In the genomic region with DNA sequence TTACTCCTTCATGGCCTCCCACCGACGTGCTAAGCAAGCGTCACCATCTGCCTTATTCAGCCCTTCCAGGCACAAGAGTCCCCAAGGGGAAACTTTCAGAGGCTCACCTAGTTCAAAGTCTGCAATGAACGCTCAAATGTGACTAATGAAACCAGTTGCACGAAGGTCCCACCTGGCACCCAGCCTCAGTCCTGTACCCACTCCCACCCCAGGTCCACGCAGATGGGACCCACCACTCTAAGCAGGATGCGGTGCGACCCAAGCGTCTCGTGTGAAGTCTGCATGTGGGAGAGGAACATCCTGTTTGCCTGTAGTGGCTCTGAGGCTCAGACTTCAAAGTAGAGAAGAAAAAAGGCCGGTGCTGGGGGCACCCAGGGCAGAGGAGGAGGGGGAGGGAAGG, we compare ENCODE assay signal across 9 cellular contexts. TPM values are rescaled to one million over a fixed set of nuclear protein-coding genes. Genes with fewer than 3 reads are reported as not detected.
DNase-seq lines count a peak whose midpoint lies in the region; ATAC-seq and TF ChIP-seq lines count a peak whose summit lies in the region.
"Had no signal": no experiment of that assay in that cellular context is flagged by ENCODE, and none has a peak within 500 bp of the region (broad histone marks: within the 10 kb centered on the region; RNA-seq: fewer than 3 reads in every experiment).

No MANE protein-coding gene starts in this region.

- H3K27me3 Mint-ChIP-seq in activated T-helper 2 cell treated with anti-CD3 and anti-CD28 coated beads, Interferon-gamma antibody, Interleukin-2, Interleukin-4, amounts not matched to agents 10 μg/mL and 5 μg/mL and 100 μg/mL, durations not matched to agents 14 hours and 24 hours and 36 hours (ENCODE audit: low read depth) = no peaks in the 10 kb centered on the region

- H3K36me3 ChIP-seq in mammary epithelial cell (ENCODE audit: insufficient read depth, low read length) = peaks cover 2% of the 10 kb centered on the region

- in situ Hi-C loops in mammary epithelial cell (cut with MboI; ENCODE audit: low sequenced_read_pairs in 2 of 2) = no loop called here

- H3K9me3 ChIP-seq in mammary epithelial cell (replicated peaks; ENCODE audit: insufficient read depth, low read length) = no peaks in the 10 kb centered on the region

- no peak overlapping the region for H3K27ac ChIP-seq in mammary epithelial cell (ENCODE audit: insufficient read depth, low read depth, low read length)

- no peaks in the 10 kb centered on the region for H3K27me3 ChIP-seq in mammary epithelial cell (ENCODE audit: insufficient read depth, low read length)

- H4K20me1 ChIP-seq in mammary epithelial cell (ENCODE audit: insufficient read depth, low read length) = no peaks in the 10 kb centered on the region

- TF ChIP-seq CTCF in mammary epithelial cell (conservative IDR thresholded peaks at IDR 0.05 in 1 of 2, IDR thresholded peaks at IDR 0.05 in 1 of 2; ENCODE audit: extremely low read depth in 1 of 2, insufficient read depth in 1 of 2, low read depth in 1 of 2, low read length in 2 of 2) = no peak

- H3K4me3 Mint-ChIP-seq in activated T-helper 2 cell treated with anti-CD3 and anti-CD28 coated beads, Interferon-gamma antibody, Interleukin-2, Interleukin-4, amounts not matched to agents 10 μg/mL and 5 μg/mL and 100 μg/mL, durations not matched to agents 14 hours and 24 hours and 36 hours (ENCODE audit: low read depth) = peak overlapping the region; percentile 53

- peak; percentile 69 for ATAC-seq in GM18511 (IDR thresholded peaks at IDR 0.05; ENCODE audit: unreplicated experiment)
- ATAC-seq in HG02840 (IDR thresholded peaks at IDR 0.05; ENCODE audit: low FRiP score, unreplicated experiment) = no peak
- no peak for ATAC-seq in HG03378 (IDR thresholded peaks at IDR 0.05; ENCODE audit: unreplicated experiment)

- peaks cover 87% of the 10 kb centered on the region for H3K36me3 Mint-ChIP-seq in activated T-helper 2 cell treated with anti-CD3 and anti-CD28 coated beads, Interferon-gamma antibody, Interleukin-2, Interleukin-4, amounts not matched to agents 10 μg/mL and 5 μg/mL and 100 μg/mL, durations not matched to agents 14 hours and 24 hours and 36 hours (ENCODE audit: low read depth)

- no peaks in the 10 kb centered on the region for H3K4me1 ChIP-seq in mammary epithelial cell (ENCODE audit: insufficient read depth, low read length)

- 96% methylated on average over 9 of the region's 11 CpGs for WGBS in mammary epithelial cell (ENCODE audit: low coverage, missing lambda C conversion rate)

- H3K9ac ChIP-seq in mammary epithelial cell (ENCODE audit: insufficient read depth, low read length) = no peak overlapping the region

- no peaks in the 10 kb centered on the region for H3K9me3 Mint-ChIP-seq in activated T-helper 2 cell treated with anti-CD3 and anti-CD28 coated beads, Interferon-gamma antibody, Interleukin-2, Interleukin-4, amounts not matched to agents 10 μg/mL and 5 μg/mL and 100 μg/mL, durations not matched to agents 14 hours and 24 hours and 36 hours

- dilution Hi-C loops in mammary epithelial cell (cut with HindIII; ENCODE audit: low sequenced_read_pairs) = no loop called here

- no peaks in the 10 kb centered on the region for H3K79me2 ChIP-seq in mammary epithelial cell (ENCODE audit: insufficient read depth, low read length)

- intact Hi-C loops in activated T-helper 2 cell treated with anti-CD3 and anti-CD28 coated beads, Interferon-gamma antibody, Interleukin-2, Interleukin-4, amounts not matched to agents 10 μg/mL and 5 μg/mL and 100 μg/mL, durations not matched to agents 14 hours and 24 hours and 36 hours (cut with micrococcal nuclease) = loop anchor here (1.0 to 5.0 kb wide), 3 partner anchors 14 to 95 kb away; partner anchors contain the start of gene TIAL1
- intact Hi-C loops in mammary epithelial cell (cut with micrococcal nuclease) = no loop called here

- H3K4me1 Mint-ChIP-seq in activated T-helper 2 cell treated with anti-CD3 and anti-CD28 coated beads, Interferon-gamma antibody, Interleukin-2, Interleukin-4, amounts not matched to agents 10 μg/mL and 5 μg/mL and 100 μg/mL, durations not matched to agents 14 hours and 24 hours and 36 hours (ENCODE audit: low read depth) = peaks cover 74% of the 10 kb centered on the region

- H3K27ac Mint-ChIP-seq in activated T-helper 2 cell treated with anti-CD3 and anti-CD28 coated beads, Interferon-gamma antibody, Interleukin-2, Interleukin-4, amounts not matched to agents 10 μg/mL and 5 μg/mL and 100 μg/mL, durations not matched to agents 14 hours and 24 hours and 36 hours = peak overlapping the region; percentile 83

- CTCF ChIA-PET in mammary epithelial cell (lab: Charles Lee; ENCODE audit: low non-redundant PET) = no interaction called here

- DNase-seq in NCI-H2171 (lab: John Stamatoyannopoulos, UW) = peak; percentile 59
- DNase-seq in activated T-helper 2 cell treated with anti-CD3 and anti-CD28 coated beads, Interferon-gamma antibody, Interleukin-2, Interleukin-4, amounts not matched to agents 10 μg/mL and 5 μg/mL and 100 μg/mL, durations not matched to agents 14 hours and 24 hours and 36 hours (ENCODE audit: low spot score) = peak; percentile 71
- DNase-seq in stimulated activated CD4-positive, alpha-beta T cell treated with anti-CD3 and anti-CD28 coated beads, Interleukin-1b, Interleukin-23, amount 100 ng/mL, for 1 hour (ENCODE audit: low read depth in 2 of 2) = peak; percentile 38 to 77
- no peak for DNase-seq in nucleus accumbens (lab: John Stamatoyannopoulos, UW)
- no peak for DNase-seq in mammary epithelial cell
- DNase-seq: GDM1 had no signal

- no peak overlapping the region for H3K4me3 ChIP-seq in mammary epithelial cell (replicated peaks in 1 of 3; ENCODE audit: insufficient read depth in 1 of 3, low read depth in 2 of 3, low read length in 3 of 3)

- BruUV-seq in mammary epithelial cell (replicated peaks; lab: Mats Ljungman, UMichigan) = no TSS peak

- no peak overlapping the region for H2AFZ ChIP-seq in mammary epithelial cell (ENCODE audit: low read depth, low read length)

- no peak overlapping the region for H3K4me2 ChIP-seq in mammary epithelial cell (ENCODE audit: insufficient read depth, low read depth, low read length)

RNA-seq across cellular contexts. Expression of gene RGS10, which starts 40.3 kb away (rescaled TPM):
- total RNA-seq in activated T-helper 2 cell treated with anti-CD3 and anti-CD28 coated beads, Interferon-gamma antibody, Interleukin-2, Interleukin-4, amounts not matched to agents 10 μg/mL and 5 μg/mL and 100 μg/mL, durations not matched to agents 14 hours and 24 hours and 36 hours = 101 and 112 TPM in 2 replicates
- 10 to 100 TPM; 16.8 to 33.5 TPM for total RNA-seq in mammary epithelial cell
- 27.3 TPM for polyA plus RNA-seq in mammary epithelial cell
- 31.1 TPM for polyA minus RNA-seq in mammary epithelial cell

Comparison
In these comparisons a context has a peak if more than half of its experiments do, and no peak if none do; other contexts are left out.
1. DNase-seq: peak in NCI-H2171 (single experiment), activated T-helper 2 cell treated with anti-CD3 and anti-CD28 coated beads, Interferon-gamma antibody, Interleukin-2, Interleukin-4, amounts not matched to agents 10 μg/mL and 5 μg/mL and 100 μg/mL, durations not matched to agents 14 hours and 24 hours and 36 hours (single experiment) and stimulated activated CD4-positive, alpha-beta T cell treated with anti-CD3 and anti-CD28 coated beads, Interleukin-1b, Interleukin-23, amount 100 ng/mL, for 1 hour (2 of 2); none in nucleus accumbens (0 of 56) and mammary epithelial cell (single experiment).